24 cellular contexts compared by ENCODE assay signal in the genomic region with DNA sequence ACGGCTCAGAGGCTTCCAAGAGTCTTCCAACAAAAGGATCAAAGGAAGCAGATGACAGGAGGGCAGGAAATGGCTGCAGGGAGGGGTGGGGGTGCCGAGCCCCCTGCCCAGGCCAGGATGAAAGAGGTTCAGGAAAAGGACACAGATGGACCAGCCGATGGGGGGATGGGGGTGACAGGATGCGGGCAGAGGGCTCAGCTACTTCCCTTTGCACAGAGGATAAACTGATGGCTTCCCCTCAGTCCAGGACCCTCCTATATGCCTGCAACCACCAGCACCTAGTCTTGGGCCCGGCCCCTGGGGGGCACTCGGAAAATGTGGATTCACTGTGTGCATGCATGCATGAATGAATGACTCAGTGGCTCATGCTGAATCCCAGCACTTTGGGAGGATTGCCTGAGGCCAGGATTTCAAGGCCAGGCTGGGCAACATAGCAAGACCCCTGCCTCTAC.
A peak's percentile ranks its signal among the peaks of the same experiment; 100 is the strongest.
DNase-seq lines count a peak whose midpoint lies in the region; ATAC-seq and TF ChIP-seq lines count a peak whose summit lies in the region.
"Had no signal": no experiment of that assay in that cellular context is flagged by ENCODE, and none has a peak within 500 bp of the region (broad histone marks: within the 10 kb centered on the region; RNA-seq: fewer than 3 reads in every experiment).

No MANE protein-coding gene starts in this region.

- no peaks in the 10 kb centered on the region for H3K36me3 ChIP-seq in lower lobe of right lung
- H3K36me3 ChIP-seq: BE2C, esophagus squamous epithelium, gastrocnemius medialis, spleen had no signal

- TF ChIP-seq CTCF in lower lobe of right lung (IDR thresholded peaks at IDR 0.05): no peak

- ATAC-seq in Right ventricle myocardium inferior (no peak), Right ventricle myocardium superior (ENCODE audit: poor library complexity) (no peak), lower lobe of right lung (no peak)
- ATAC-seq: body of pancreas, gastrocnemius medialis had no signal

- H3K4me3 ChIP-seq in lower lobe of right lung: no peak overlapping the region
- H3K4me3 ChIP-seq: body of pancreas, esophagus squamous epithelium, gastrocnemius medialis, lung, spleen had no signal

- intact Hi-C loops in Right ventricle myocardium inferior (cut with DNase I) (no loop called here), Right ventricle myocardium superior (cut with DNase I) (no loop called here), lower lobe of right lung (cut with DNase I) (no loop called here)

- no peaks in the 10 kb centered on the region for H3K27me3 ChIP-seq in lower lobe of right lung (ENCODE audit: low read depth)
- H3K27me3 ChIP-seq: BE2C, body of pancreas, esophagus squamous epithelium, gastrocnemius medialis had no signal

- no peak overlapping the region for H3K27ac ChIP-seq in lower lobe of right lung
- H3K27ac ChIP-seq: body of pancreas, gastrocnemius medialis had no signal

- no peaks in the 10 kb centered on the region for H3K9me3 ChIP-seq in lower lobe of right lung
- H3K9me3 ChIP-seq: BE2C, body of pancreas, gastrocnemius medialis had no signal

- peaks cover 19% of the 10 kb centered on the region for H3K4me1 ChIP-seq in lower lobe of right lung
- H3K4me1 ChIP-seq: gastrocnemius medialis had no signal

- DNase-seq in Right ventricle myocardium inferior (ENCODE audit: missing footprints) (peak; percentile 25), Right ventricle myocardium superior (no peak), RPMI7951 (ENCODE audit: low read depth) (peak; percentile 71), kidney tubule cell (ENCODE audit: low spot score) (peak; percentile 52), activated gamma-delta T cell (lab: John Stamatoyannopoulos, UW) (no peak), lower lobe of right lung (no peak), NCI-H2171 treated with DMSO at 0.1 percent for 48 hours (lab: John Stamatoyannopoulos, UW) (no peak), NCI-H187 treated with DMSO at 0.1 percent for 48 hours (lab: John Stamatoyannopoulos, UW) (no peak)
- DNase-seq: activated CD4-positive, alpha-beta T cell treated with anti-CD3 and anti-CD28 coated beads, Interleukin-2, amount 10 ng/mL, durations not matched to agents 7 days and 5 days; BE2C; body of pancreas; effector CD8-positive, alpha-beta T cell; esophagus squamous epithelium; gastrocnemius medialis; KG1; NCI-H1694; NCI-H2227 treated with DMSO at 0.1 percent for 48 hours; NCI-H774; occipital lobe; OCI-M1; spleen; stimulated activated CD4-positive, alpha-beta T cell treated with anti-CD3 and anti-CD28 coated beads, Interleukin-4, amount 100 ng/mL, for 1 hour; stimulated activated naive CD4-positive, alpha-beta T cell had no signal

Comparison
In these comparisons a context has a peak if more than half of its experiments do, and no peak if none do; other contexts are left out.
1. DNase-seq: peak in Right ventricle myocardium inferior (single experiment), RPMI7951 (single experiment) and kidney tubule cell (single experiment); none in Right ventricle myocardium superior (single experiment), activated gamma-delta T cell (single experiment), lower lobe of right lung (single experiment), NCI-H2171 treated with DMSO at 0.1 percent for 48 hours (single experiment) and NCI-H187 treated with DMSO at 0.1 percent for 48 hours (single experiment).